ENCODE assay signal across 21 cellular contexts in the genomic region with DNA sequence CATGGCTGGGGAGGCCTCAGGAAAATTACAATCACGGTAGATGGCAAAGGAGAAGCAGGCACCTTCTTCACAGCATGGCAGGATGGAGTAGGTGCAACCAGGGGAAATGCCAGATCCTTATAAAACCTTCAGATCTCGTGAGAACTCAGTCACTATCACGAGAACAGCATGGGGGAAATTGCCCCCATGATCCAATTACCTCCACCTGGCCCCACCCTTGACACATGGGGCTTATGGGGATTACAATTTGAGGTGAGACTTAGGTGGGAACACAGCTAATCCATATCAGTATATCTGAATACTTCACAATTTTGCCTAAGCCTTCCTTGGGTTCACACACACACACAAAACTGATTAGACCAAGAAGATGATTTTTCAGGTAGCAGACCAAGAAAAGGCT.
DNase-seq lines count a peak whose midpoint lies in the region; ATAC-seq, FAIRE-seq and TF ChIP-seq lines count a peak whose summit lies in the region.
"Had no signal": no experiment of that assay in that cellular context is flagged by ENCODE, and none has a peak within 500 bp of the region (broad histone marks: within the 10 kb centered on the region; RNA-seq: fewer than 3 reads in every experiment).

No MANE protein-coding gene starts in this region.

- intact Hi-C loops in K562 (cut with micrococcal nuclease): no loop called here

- no peaks in the 10 kb centered on the region for H4K20me1 ChIP-seq in K562 (replicated peaks; ENCODE audit: control insufficient read depth, insufficient read depth, low read length)
- H4K20me1 ChIP-seq: BLaER1 had no signal

- TF ChIP-seq EP300 in K562 (IDR thresholded peaks at IDR 0.05; ENCODE audit: low read length): no peak

- no TSS peak for BruUV-seq in K562 (replicated peaks; lab: Mats Ljungman, UMichigan)

- H3K27ac ChIP-seq in K562 (ENCODE audit: extremely low read depth, low read depth, low read length): no peak overlapping the region
- H3K27ac ChIP-seq: 22Rv1, BLaER1, C4-2B, GM23248 had no signal

- in situ Hi-C loops in K562 (cut with MboI): no loop called here

- no peaks in the 10 kb centered on the region for H3K79me2 ChIP-seq in K562 (ENCODE audit: control insufficient read depth, insufficient read depth, low read length)

- no peak for TF ChIP-seq CTCF in K562 (IDR thresholded peaks at IDR 0.05 in 2 of 3, conservative IDR thresholded peaks at IDR 0.05 in 1 of 3; ENCODE audit: insufficient read depth in 2 of 3, low read depth in 1 of 3, low read length in 3 of 3)

- no peak overlapping the region for H3K9ac ChIP-seq in K562 (ENCODE audit: insufficient read depth in 1 of 2, low read depth in 2 of 2, low read length in 2 of 2)
- H3K9ac ChIP-seq: BLaER1, GM23248 had no signal

- WGBS in K562 (ENCODE audit: insufficient coverage, low coverage, missing lambda C conversion rate): 0% methylated on average over 3 of the region's 3 CpGs

- CTCF ChIA-PET in K562 (lab: Yijun Ruan, JAX; ENCODE audit: low intra/inter-chr PET ratio): no interaction called here

- H3K36me3 ChIP-seq in K562 (ENCODE audit: control insufficient read depth, insufficient read depth, low read length): no peaks in the 10 kb centered on the region
- H3K36me3 ChIP-seq: BLaER1 had no signal

- ATAC-seq in K562 (no peak), HG03439 (IDR thresholded peaks at IDR 0.05; ENCODE audit: unreplicated experiment) (no peak)
- ATAC-seq: GM12878 had no signal

- TF ChIP-seq POLR2A in K562 (conservative IDR thresholded peaks at IDR 0.05): no peak

- TF ChIP-seq RAD21 in K562 (CRISPR knock-in tag; conservative IDR thresholded peaks at IDR 0.05 in 1 of 2, IDR thresholded peaks at IDR 0.05 in 1 of 2): no peak

- no peaks in the 10 kb centered on the region for H3K4me1 ChIP-seq in K562 (replicated peaks in 1 of 2; ENCODE audit: control insufficient read depth in 2 of 2, insufficient read depth in 2 of 2, low read length in 2 of 2)
- H3K4me1 ChIP-seq: BLaER1 had no signal

- no peaks in the 10 kb centered on the region for H3K9me3 ChIP-seq in K562 (replicated peaks; ENCODE audit: control insufficient read depth, insufficient read depth, low read depth, low read length)
- H3K9me3 ChIP-seq: BLaER1 had no signal

- H3K27me3 ChIP-seq in K562 (ENCODE audit: control insufficient read depth in 2 of 2, insufficient read depth in 2 of 2, low read length in 2 of 2): no peaks in the 10 kb centered on the region
- H3K27me3 ChIP-seq: BLaER1 had no signal

- POLR2A ChIA-PET in K562 (lab: Yijun Ruan, JAX): no interaction called here

- no peak for FAIRE-seq in K562 (lab: Jason Lieb, UNC)
- FAIRE-seq: A204.1, D721Med, GM12878, GM19239, H1 had no signal

- no peak overlapping the region for H3K4me3 ChIP-seq in K562
- H3K4me3 ChIP-seq: BLaER1, GM12878, GM23248 had no signal

- no peak overlapping the region for H2AFZ ChIP-seq in K562 (ENCODE audit: low read depth, low read length)
- H2AFZ ChIP-seq: GM23248 had no signal

- DNase-seq in NCI-H524 (lab: John Stamatoyannopoulos, UW) (peak; percentile 46 to 63), NCI-H82 (lab: John Stamatoyannopoulos, UW) (peak; percentile 95), K562 (ENCODE audit: extremely low read depth in 1 of 4, low spot score in 3 of 4) (no peak), activated gamma-delta T cell treated with Interleukin-2 at 50 U/mL for 16 hours (no peak)
- DNase-seq in effector CD4-positive, alpha-beta T cell: no peak
- DNase-seq: CD4-positive, alpha-beta T cell; CD8-positive, alpha-beta memory T cell; EL; GDM1; GM23248; H7; HCEC 1CT had no signal

- H3K4me2 ChIP-seq in K562 (ENCODE audit: insufficient read depth, low read length): no peak overlapping the region
- H3K4me2 ChIP-seq: BLaER1 had no signal

- no peaks in the 10 kb centered on the region for H3K9me1 ChIP-seq in K562 (ENCODE audit: control insufficient read depth, insufficient read depth, low read length)

TF ChIP-seq in K562, 482 proteins besides CTCF, POLR2A, EP300 and RAD21:
- TF ChIP-seq, protein P1, sequence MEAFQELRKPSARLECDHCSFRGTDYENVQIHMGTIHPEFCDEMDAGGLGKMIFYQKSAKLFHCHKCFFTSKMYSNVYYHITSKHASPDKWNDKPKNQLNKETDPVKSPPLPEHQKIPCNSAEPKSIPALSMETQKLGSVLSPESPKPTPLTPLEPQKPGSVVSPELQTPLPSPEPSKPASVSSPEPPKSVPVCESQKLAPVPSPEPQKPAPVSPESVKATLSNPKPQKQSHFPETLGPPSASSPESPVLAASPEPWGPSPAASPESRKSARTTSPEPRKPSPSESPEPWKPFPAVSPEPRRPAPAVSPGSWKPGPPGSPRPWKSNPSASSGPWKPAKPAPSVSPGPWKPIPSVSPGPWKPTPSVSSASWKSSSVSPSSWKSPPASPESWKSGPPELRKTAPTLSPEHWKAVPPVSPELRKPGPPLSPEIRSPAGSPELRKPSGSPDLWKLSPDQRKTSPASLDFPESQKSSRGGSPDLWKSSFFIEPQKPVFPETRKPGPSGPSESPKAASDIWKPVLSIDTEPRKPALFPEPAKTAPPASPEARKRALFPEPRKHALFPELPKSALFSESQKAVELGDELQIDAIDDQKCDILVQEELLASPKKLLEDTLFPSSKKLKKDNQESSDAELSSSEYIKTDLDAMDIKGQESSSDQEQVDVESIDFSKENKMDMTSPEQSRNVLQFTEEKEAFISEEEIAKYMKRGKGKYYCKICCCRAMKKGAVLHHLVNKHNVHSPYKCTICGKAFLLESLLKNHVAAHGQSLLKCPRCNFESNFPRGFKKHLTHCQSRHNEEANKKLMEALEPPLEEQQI (IDR thresholded peaks at IDR 0.05): no peak
- 0 out of 2 replicates have a peak, but pooled peaks have one; percentile 37 for TF ChIP-seq CHD2 (IDR thresholded peaks at IDR 0.05; ENCODE audit: low read depth, low read length)

Comparison
In these comparisons a context has a peak if more than half of its experiments do, and no peak if none do; other contexts are left out.
1. DNase-seq: peak in NCI-H524 (2 of 2) and NCI-H82 (single experiment); none in K562 (0 of 4), effector CD4-positive, alpha-beta T cell (single experiment) and activated gamma-delta T cell treated with Interleukin-2 at 50 U/mL for 16 hours (single experiment).